9 cellular contexts compared by ENCODE assay signal in genomic region chr2:136057023-136057801, GRCh38.
DNase-seq lines count a peak whose midpoint lies in the region; ATAC-seq and TF ChIP-seq lines count a peak whose summit lies in the region.
"Had no signal": no experiment of that assay in that cellular context is flagged by ENCODE, and none has a peak within 500 bp of the region (broad histone marks: within the 10 kb centered on the region; RNA-seq: fewer than 3 reads in every experiment).

No MANE protein-coding gene starts in this region.

- intact Hi-C loops in A673 (cut with micrococcal nuclease; ENCODE audit: unreplicated experiment): no loop called here

- in situ Hi-C loops in GM13977 (cut with MboI; ENCODE audit: low pct_unique_long_range_greater_than_20kb, low sequenced_read_pairs, unreplicated experiment): no loop called here

- H3K27ac Mint-ChIP-seq in activated T-cell treated with anti-CD3 and anti-CD28 coated beads, Interleukin-2, amount 50 U/mL, for 72 hours: peak overlapping the region; percentile 97

- H3K27me3 ChIP-seq in A673 (replicated peaks; ENCODE audit: insufficient read depth, low read depth, low read length, poor library complexity): no peaks in the 10 kb centered on the region

- POLR2A ChIA-PET in A673 (lab: Charles Lee; ENCODE audit: low non-redundant PET): no interaction called here

- H3K9me3 Mint-ChIP-seq in activated T-cell treated with anti-CD3 and anti-CD28 coated beads, Interleukin-2, amount 50 U/mL, for 72 hours: peaks cover 2 to 3% of the 10 kb centered on the region in 2 donors

- no peaks in the 10 kb centered on the region for H3K36me3 ChIP-seq in A673 (ENCODE audit: insufficient read depth, low read length, poor library complexity, severe bottlenecking)

- peak overlapping the region; percentile 72 to 79 for H3K4me3 Mint-ChIP-seq in activated T-cell treated with anti-CD3 and anti-CD28 coated beads, Interleukin-2, amount 50 U/mL, for 72 hours

- H3K4me1 ChIP-seq in A673 (ENCODE audit: insufficient read depth, low read length, poor library complexity, severe bottlenecking): no peaks in the 10 kb centered on the region

- no peaks in the 10 kb centered on the region for H3K9me3 ChIP-seq in A673 (ENCODE audit: low read depth, low read length, poor library complexity, severe bottlenecking)

- DNase-seq in activated T-cell treated with anti-CD3 and anti-CD28 coated beads for 48 hours (ENCODE audit: low read depth) (peak; percentile 35), activated T-cell treated with anti-CD3 and anti-CD28 coated beads for 4 hours (no peak), GM13977 (ENCODE audit: low spot score) (no peak), A673 (ENCODE audit: low spot score) (no peak), NCI-H526 (lab: John Stamatoyannopoulos, UW) (no peak)
- peak; percentile 60 to 63 for DNase-seq in activated T-cell treated with anti-CD3 and anti-CD28 coated beads, Interleukin-2, amount 50 U/mL, for 72 hours
- peak; percentile 59 for DNase-seq in stimulated activated naive CD8-positive, alpha-beta T cell treated with anti-CD3 and anti-CD28 coated beads, Interleukin-15, Interleukin-2, amounts not matched to agents 100 U/mL and 50 U/mL, for 24 hours
- DNase-seq: NCI-H345 had no signal

- CTCF ChIA-PET in A673 (lab: Charles Lee): no interaction called here

- peak; percentile 49 for ATAC-seq in HG03045 (IDR thresholded peaks at IDR 0.05; ENCODE audit: unreplicated experiment)
- ATAC-seq in activated T-cell treated with anti-CD3 and anti-CD28 coated beads, Interleukin-2, amount 50 U/mL, for 72 hours (replicated peaks in 1 of 2): peak; percentile 75 to 82
- ATAC-seq in stimulated activated naive CD8-positive, alpha-beta T cell treated with anti-CD3 and anti-CD28 coated beads, Interleukin-15, Interleukin-2, amounts not matched to agents 100 U/mL and 50 U/mL, for 24 hours: peak; percentile 90

- peaks cover 80% of the 10 kb centered on the region for H3K4me1 Mint-ChIP-seq in activated T-cell treated with anti-CD3 and anti-CD28 coated beads, Interleukin-2, amount 50 U/mL, for 72 hours (ENCODE audit: low read depth)

- no peak overlapping the region for H3K4me3 ChIP-seq in A673 (ENCODE audit: low read depth, low read length, poor library complexity, severe bottlenecking)

- no peak for TF ChIP-seq CTCF in GM13977 (IDR thresholded peaks at IDR 0.05; ENCODE audit: extremely low read depth, insufficient read depth, missing control alignments)
- no peak for TF ChIP-seq CTCF in A673 (conservative IDR thresholded peaks at IDR 0.05; ENCODE audit: low read depth, low read length)

- H3K36me3 Mint-ChIP-seq in activated T-cell treated with anti-CD3 and anti-CD28 coated beads, Interleukin-2, amount 50 U/mL, for 72 hours (ENCODE audit: insufficient read depth in 2 of 2): peaks cover 1 to 2% of the 10 kb centered on the region in 2 donors

- BruUV-seq in A673 (replicated peaks; lab: Mats Ljungman, UMichigan): no TSS peak

- H3K27ac ChIP-seq in A673 (ENCODE audit: low read depth, low read length, poor library complexity, severe bottlenecking): no peak overlapping the region

- no peaks in the 10 kb centered on the region for H3K27me3 Mint-ChIP-seq in activated T-cell treated with anti-CD3 and anti-CD28 coated beads, Interleukin-2, amount 50 U/mL, for 72 hours (ENCODE audit: low read depth)

Comparison
In these comparisons a context has a peak if more than half of its experiments do, and no peak if none do; other contexts are left out.
1. DNase-seq: peak in activated T-cell treated with anti-CD3 and anti-CD28 coated beads for 48 hours (single experiment), activated T-cell treated with anti-CD3 and anti-CD28 coated beads, Interleukin-2, amount 50 U/mL, for 72 hours (2 of 2) and stimulated activated naive CD8-positive, alpha-beta T cell treated with anti-CD3 and anti-CD28 coated beads, Interleukin-15, Interleukin-2, amounts not matched to agents 100 U/mL and 50 U/mL, for 24 hours (single experiment); none in activated T-cell treated with anti-CD3 and anti-CD28 coated beads for 4 hours (single experiment), GM13977 (single experiment), A673 (single experiment) and NCI-H526 (0 of 2).
2. Peak in every context shown above with its lines, with median percentiles within 50 percentile points of each other: ATAC-seq.